ENCODE assay signal across 5 cellular contexts in genomic region chr14:53896773-53897172, GRCh38. TPM values are rescaled to one million over a fixed set of nuclear protein-coding genes. Genes with fewer than 3 reads are reported as not detected.
"Had no signal": no experiment of that assay in that cellular context is flagged by ENCODE, and none has a peak within 500 bp of the region (broad histone marks: within the 10 kb centered on the region; RNA-seq: fewer than 3 reads in every experiment).

No MANE protein-coding gene starts in this region.

- H3K36me3 ChIP-seq: gastroesophageal sphincter, tibial nerve had no signal

- H3K9me3 ChIP-seq: gastroesophageal sphincter, tibial nerve had no signal

- H3K27ac ChIP-seq: gastroesophageal sphincter, tibial nerve had no signal

- H3K4me1 ChIP-seq: gastroesophageal sphincter had no signal

- H3K27me3 ChIP-seq: gastroesophageal sphincter, tibial nerve had no signal

- H3K4me3 ChIP-seq: gastroesophageal sphincter, tibial nerve had no signal

- DNase-seq: cerebellar nuclear complex; stimulated activated CD4-positive, alpha-beta T cell treated with anti-CD3 and anti-CD28 coated beads, Interleukin-4, amount 100 ng/mL, for 1 hour had no signal

RNA-seq across cellular contexts. Expression of gene BMP4, which starts 59.9 kb away (rescaled TPM):
- total RNA-seq: activated T-helper 2 cell treated with anti-CD3 and anti-CD28 coated beads, Interferon-gamma antibody, Interleukin-2, Interleukin-4, amounts not matched to agents 10 μg/mL and 5 μg/mL and 100 μg/mL, durations not matched to agents 14 hours and 24 hours and 36 hours had no signal
